Comparison of ENCODE assay signal across 9 cellular contexts in the genomic region with DNA sequence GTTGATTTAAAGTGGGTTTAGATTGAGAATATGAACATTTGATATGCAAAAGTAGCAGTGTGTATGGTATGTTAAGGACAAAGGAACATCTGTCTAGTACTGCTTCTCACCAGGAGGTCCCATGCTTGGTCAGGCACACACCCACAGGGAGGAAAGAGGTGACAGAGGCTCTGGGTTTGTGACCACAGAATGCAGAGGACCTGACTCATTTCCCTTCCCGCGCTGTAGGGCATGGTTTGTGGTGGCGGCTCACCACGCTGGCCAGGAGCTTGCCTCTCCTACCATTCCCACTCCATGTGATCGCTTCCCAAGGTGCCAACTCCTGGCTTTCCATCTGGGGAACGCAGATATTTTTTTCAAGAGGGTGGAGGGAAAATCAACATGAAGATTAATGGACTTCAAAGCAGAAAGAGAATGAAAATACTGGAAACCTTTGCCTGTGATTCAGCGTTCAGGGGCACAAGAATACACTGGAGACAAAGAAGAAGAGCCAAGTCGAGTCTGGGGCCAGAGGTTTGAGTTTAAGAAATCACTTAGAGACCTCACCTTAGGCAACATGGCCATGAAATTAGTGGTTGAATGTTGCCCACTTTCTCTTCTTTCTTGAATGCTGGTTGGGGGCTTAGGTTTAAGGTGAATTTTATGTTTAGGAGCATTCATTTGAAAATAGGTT.
DNase-seq lines count a peak whose midpoint lies in the region; ATAC-seq and TF ChIP-seq lines count a peak whose summit lies in the region.
"Had no signal": no experiment of that assay in that cellular context is flagged by ENCODE, and none has a peak within 500 bp of the region (broad histone marks: within the 10 kb centered on the region; RNA-seq: fewer than 3 reads in every experiment).

No MANE protein-coding gene starts in this region.

- TF ChIP-seq CTCF in RWPE1 (conservative IDR thresholded peaks at IDR 0.05; ENCODE audit: low read depth), result no peak

- intact Hi-C loops in CD4-positive, alpha-beta memory T cell (cut with micrococcal nuclease), result no loop called here

- H3K4me1 ChIP-seq in CD4-positive, alpha-beta memory T cell (ENCODE audit: insufficient read depth, low read length), result no peaks in the 10 kb centered on the region

- no peak overlapping the region for H3K27ac Mint-ChIP-seq in activated T-cell treated with anti-CD3 and anti-CD28 coated beads, Interleukin-2, amount 50 U/mL, for 24 hours
- no peak overlapping the region for H3K27ac Mint-ChIP-seq in CD4-positive, alpha-beta memory T cell

- peak; percentile 41 to 43 for DNase-seq in activated T-cell treated with anti-CD3 and anti-CD28 coated beads, Interleukin-2, amount 50 U/mL, for 48 hours
- DNase-seq in activated T-cell treated with anti-CD3 and anti-CD28 coated beads, Interleukin-2, amount 50 U/mL, for 24 hours, result no peak
- DNase-seq in RWPE1 (ENCODE audit: low spot score) (peak; percentile 30), hepatic stellate cell (ENCODE audit: low spot score) (peak; percentile 80), NCI-H2196 treated with DMSO at 0.1 percent for 48 hours (lab: John Stamatoyannopoulos, UW; ENCODE audit: unreplicated experiment) (no peak), D341Med (ENCODE audit: low spot score) (no peak)
- DNase-seq in CD4-positive, alpha-beta memory T cell, result no peak

- POLR2A ChIA-PET in RWPE1 (lab: Yijun Ruan, JAX; ENCODE audit: low non-redundant PET), result no interaction called here
- POLR2A ChIA-PET in CD4-positive, alpha-beta memory T cell (lab: Charles Lee; ENCODE audit: partially characterized antibody), result no interaction called here

- H3K27me3 Mint-ChIP-seq in activated T-cell treated with anti-CD3 and anti-CD28 coated beads, Interleukin-2, amount 50 U/mL, for 24 hours, result no peaks in the 10 kb centered on the region
- H3K27me3 Mint-ChIP-seq in CD4-positive, alpha-beta memory T cell, result no peaks in the 10 kb centered on the region

- no peaks in the 10 kb centered on the region for H3K9me3 Mint-ChIP-seq in activated T-cell treated with anti-CD3 and anti-CD28 coated beads, Interleukin-2, amount 50 U/mL, for 24 hours
- peaks cover 0 to 11% (median 4%) of the 10 kb centered on the region in 8 donors for H3K9me3 Mint-ChIP-seq in CD4-positive, alpha-beta memory T cell

- H3K36me3 Mint-ChIP-seq in activated T-cell treated with anti-CD3 and anti-CD28 coated beads, Interleukin-2, amount 50 U/mL, for 24 hours (ENCODE audit: low read depth), result no peaks in the 10 kb centered on the region
- no peaks in the 10 kb centered on the region for H3K36me3 Mint-ChIP-seq in CD4-positive, alpha-beta memory T cell

- H3K27me3 ChIP-seq in CD4-positive, alpha-beta memory T cell (ENCODE audit: insufficient read depth, low read length), result no peaks in the 10 kb centered on the region
- H3K27me3 ChIP-seq: cardiac muscle cell had no signal

- H3K36me3 ChIP-seq in CD4-positive, alpha-beta memory T cell (ENCODE audit: insufficient read depth, low read length), result no peaks in the 10 kb centered on the region
- H3K36me3 ChIP-seq: cardiac muscle cell had no signal

- no peak overlapping the region for H3K27ac ChIP-seq in RWPE1
- no peak overlapping the region for H3K27ac ChIP-seq in CD4-positive, alpha-beta memory T cell (ENCODE audit: low read depth, low read length)
- H3K27ac ChIP-seq: cardiac muscle cell had no signal

- ATAC-seq in HG02885 (IDR thresholded peaks at IDR 0.05; ENCODE audit: poor library complexity, unreplicated experiment), result peak; percentile 100

- no peaks in the 10 kb centered on the region for H3K9me3 ChIP-seq in CD4-positive, alpha-beta memory T cell (ENCODE audit: control insufficient read depth in 1 of 2, low read length in 2 of 2)

- H3K4me3 ChIP-seq in CD4-positive, alpha-beta memory T cell (ENCODE audit: low read length in 2 of 2), result no peak overlapping the region
- H3K4me3 ChIP-seq: cardiac muscle cell had no signal

- CTCF ChIA-PET in RWPE1 (lab: Yijun Ruan, JAX), result interaction anchor here (0.7 kb wide), 1 partner anchor 640 kb away, joined by 3 read pairs; no protein-coding TSS in a partner anchor
- CTCF ChIA-PET in CD4-positive, alpha-beta memory T cell (lab: Charles Lee; ENCODE audit: partially characterized antibody), result no interaction called here

- H3K4me1 Mint-ChIP-seq in activated T-cell treated with anti-CD3 and anti-CD28 coated beads, Interleukin-2, amount 50 U/mL, for 24 hours (ENCODE audit: low read depth), result peaks cover 4% of the 10 kb centered on the region
- no peaks in the 10 kb centered on the region for H3K4me1 Mint-ChIP-seq in CD4-positive, alpha-beta memory T cell

- no peak overlapping the region for H3K4me3 Mint-ChIP-seq in activated T-cell treated with anti-CD3 and anti-CD28 coated beads, Interleukin-2, amount 50 U/mL, for 24 hours
- no peak overlapping the region for H3K4me3 Mint-ChIP-seq in CD4-positive, alpha-beta memory T cell

Comparison
In these comparisons a context has a peak if more than half of its experiments do, and no peak if none do; other contexts are left out.
1. DNase-seq: peak in activated T-cell treated with anti-CD3 and anti-CD28 coated beads, Interleukin-2, amount 50 U/mL, for 48 hours (2 of 2), RWPE1 (single experiment) and hepatic stellate cell (single experiment); none in activated T-cell treated with anti-CD3 and anti-CD28 coated beads, Interleukin-2, amount 50 U/mL, for 24 hours (single experiment), CD4-positive, alpha-beta memory T cell (0 of 5), NCI-H2196 treated with DMSO at 0.1 percent for 48 hours (single experiment) and D341Med (single experiment).